13 cellular contexts compared by ENCODE assay signal in the genomic region with DNA sequence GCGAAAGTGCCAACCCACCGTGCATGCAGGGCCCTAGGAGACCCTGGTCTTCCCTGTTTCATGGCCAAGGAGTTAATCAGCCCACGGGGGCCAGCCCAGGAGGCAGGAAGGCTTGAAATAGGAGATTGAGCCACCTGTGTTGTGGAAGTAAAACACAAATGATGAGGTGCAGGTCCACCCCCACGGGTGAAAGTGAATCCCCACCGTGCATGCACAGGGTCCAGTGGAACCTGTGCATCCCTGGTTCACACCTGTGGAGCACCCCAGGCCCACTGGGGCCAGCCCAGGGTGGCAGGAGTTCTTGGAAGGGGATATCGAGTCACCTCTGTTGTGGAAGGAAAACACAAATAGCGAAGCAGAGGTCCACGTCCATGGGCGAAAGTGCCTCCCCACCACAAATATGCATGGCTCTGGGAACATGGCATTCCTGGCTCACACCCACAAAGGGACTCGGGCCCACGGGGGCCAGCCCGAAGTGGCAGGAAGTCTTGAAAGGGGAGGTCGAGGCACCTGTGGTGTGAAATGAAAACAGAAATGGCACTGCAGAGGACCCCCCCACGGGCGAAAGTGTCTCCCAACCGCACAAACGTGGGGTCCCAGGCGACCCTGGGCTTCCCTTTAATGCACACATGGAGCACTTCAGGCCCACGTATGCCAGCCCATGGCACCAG.
DNase-seq lines count a peak whose midpoint lies in the region; ATAC-seq and TF ChIP-seq lines count a peak whose summit lies in the region.
"Had no signal": no experiment of that assay in that cellular context is flagged by ENCODE, and none has a peak within 500 bp of the region (broad histone marks: within the 10 kb centered on the region; RNA-seq: fewer than 3 reads in every experiment).

No MANE protein-coding gene starts in this region.

- peaks cover 4% of the 10 kb centered on the region for H3K9me3 ChIP-seq in T-helper 17 cell (ENCODE audit: control insufficient read depth, low read length, poor library complexity, severe bottlenecking)

- TF ChIP-seq CTCF in CD14-positive monocyte (IDR thresholded peaks at IDR 0.05), result no peak
- TF ChIP-seq CTCF in progenitor cell of endocrine pancreas (IDR thresholded peaks at IDR 0.05; ENCODE audit: unreplicated experiment), result no peak

- intact Hi-C loops in CD14-positive monocyte (cut with micrococcal nuclease), result no loop called here
- intact Hi-C loops in left cardiac atrium (cut with DNase I), result no loop called here

- H3K4me1 Mint-ChIP-seq in CD14-positive monocyte, result no peaks in the 10 kb centered on the region
- no peaks in the 10 kb centered on the region for H3K4me1 Mint-ChIP-seq in T-helper 17 cell
- no peaks in the 10 kb centered on the region for H3K4me1 Mint-ChIP-seq in progenitor cell of endocrine pancreas (ENCODE audit: low read depth)
- H3K4me1 Mint-ChIP-seq: stimulated activated naive CD8-positive, alpha-beta T cell treated with anti-CD3 and anti-CD28 coated beads, Interleukin-15, amount 100 ng/mL, for 72 hours had no signal

- peaks cover 60 to 87% (median 81%) of the 10 kb centered on the region in 7 donors for H3K9me3 Mint-ChIP-seq in CD14-positive monocyte
- peaks cover 69% of the 10 kb centered on the region for H3K9me3 Mint-ChIP-seq in progenitor cell of endocrine pancreas (ENCODE audit: low read depth)

- ATAC-seq in T-helper 17 cell, result no peak
- no peak for ATAC-seq in left cardiac atrium
- no peak for ATAC-seq in GM18907 (IDR thresholded peaks at IDR 0.05; ENCODE audit: unreplicated experiment)
- ATAC-seq: esophagus mucosa; stimulated activated naive CD8-positive, alpha-beta T cell treated with anti-CD3 and anti-CD28 coated beads, Interleukin-15, amount 100 ng/mL, for 72 hours had no signal

- no peak overlapping the region for H3K27ac Mint-ChIP-seq in CD14-positive monocyte
- no peak overlapping the region for H3K27ac Mint-ChIP-seq in T-helper 17 cell
- no peak overlapping the region for H3K27ac Mint-ChIP-seq in progenitor cell of endocrine pancreas
- H3K27ac Mint-ChIP-seq: CD4-positive, alpha-beta T cell; stimulated activated naive CD8-positive, alpha-beta T cell treated with anti-CD3 and anti-CD28 coated beads, Interleukin-15, amount 100 ng/mL, for 72 hours had no signal

- H3K4me3 Mint-ChIP-seq in CD14-positive monocyte (no peak overlapping the region), T-helper 17 cell (no peak overlapping the region), progenitor cell of endocrine pancreas (ENCODE audit: low read depth) (no peak overlapping the region)
- H3K4me3 Mint-ChIP-seq: CD4-positive, alpha-beta T cell; stimulated activated naive CD8-positive, alpha-beta T cell treated with anti-CD3 and anti-CD28 coated beads, Interleukin-15, amount 100 ng/mL, for 72 hours had no signal

- H3K36me3 Mint-ChIP-seq in CD14-positive monocyte (no peaks in the 10 kb centered on the region), T-helper 17 cell (ENCODE audit: low read depth) (no peaks in the 10 kb centered on the region), progenitor cell of endocrine pancreas (ENCODE audit: insufficient read depth) (peaks cover 1% of the 10 kb centered on the region)

- DNase-seq in CD14-positive monocyte (ENCODE audit: low spot score), result peak; percentile 37
- peak in 2 of 3 donors; percentile 3 to 6 for DNase-seq in T-helper 17 cell
- peak; percentile 12 for DNase-seq in left cardiac atrium
- peak; percentile 7 for DNase-seq in progenitor cell of endocrine pancreas (ENCODE audit: low spot score, unreplicated experiment)
- no peak for DNase-seq in hippocampal formation (lab: John Stamatoyannopoulos, UW)
- no peak for DNase-seq in C1 segment of cervical spinal cord (lab: John Stamatoyannopoulos, UW)
- no peak for DNase-seq in cerebellar nuclear complex (lab: John Stamatoyannopoulos, UW)
- DNase-seq: caudate nucleus, NCI-H1694 had no signal

- H3K27me3 Mint-ChIP-seq in CD14-positive monocyte (ENCODE audit: low read depth in 3 of 3) (peaks cover 0 to 2% (median 0%) of the 10 kb centered on the region in 3 donors), T-helper 17 cell (no peaks in the 10 kb centered on the region), progenitor cell of endocrine pancreas (no peaks in the 10 kb centered on the region)
- H3K27me3 Mint-ChIP-seq: CD4-positive, alpha-beta T cell; stimulated activated naive CD8-positive, alpha-beta T cell treated with anti-CD3 and anti-CD28 coated beads, Interleukin-15, amount 100 ng/mL, for 72 hours had no signal

Comparison
In these comparisons a context has a peak if more than half of its experiments do, and no peak if none do; other contexts are left out.
1. DNase-seq: peak in CD14-positive monocyte (single experiment), T-helper 17 cell (2 of 3), left cardiac atrium (single experiment) and progenitor cell of endocrine pancreas (single experiment); none in hippocampal formation (0 of 2), C1 segment of cervical spinal cord (0 of 14) and cerebellar nuclear complex (0 of 2).